8 cellular contexts compared by ENCODE assay signal in the genomic region with DNA sequence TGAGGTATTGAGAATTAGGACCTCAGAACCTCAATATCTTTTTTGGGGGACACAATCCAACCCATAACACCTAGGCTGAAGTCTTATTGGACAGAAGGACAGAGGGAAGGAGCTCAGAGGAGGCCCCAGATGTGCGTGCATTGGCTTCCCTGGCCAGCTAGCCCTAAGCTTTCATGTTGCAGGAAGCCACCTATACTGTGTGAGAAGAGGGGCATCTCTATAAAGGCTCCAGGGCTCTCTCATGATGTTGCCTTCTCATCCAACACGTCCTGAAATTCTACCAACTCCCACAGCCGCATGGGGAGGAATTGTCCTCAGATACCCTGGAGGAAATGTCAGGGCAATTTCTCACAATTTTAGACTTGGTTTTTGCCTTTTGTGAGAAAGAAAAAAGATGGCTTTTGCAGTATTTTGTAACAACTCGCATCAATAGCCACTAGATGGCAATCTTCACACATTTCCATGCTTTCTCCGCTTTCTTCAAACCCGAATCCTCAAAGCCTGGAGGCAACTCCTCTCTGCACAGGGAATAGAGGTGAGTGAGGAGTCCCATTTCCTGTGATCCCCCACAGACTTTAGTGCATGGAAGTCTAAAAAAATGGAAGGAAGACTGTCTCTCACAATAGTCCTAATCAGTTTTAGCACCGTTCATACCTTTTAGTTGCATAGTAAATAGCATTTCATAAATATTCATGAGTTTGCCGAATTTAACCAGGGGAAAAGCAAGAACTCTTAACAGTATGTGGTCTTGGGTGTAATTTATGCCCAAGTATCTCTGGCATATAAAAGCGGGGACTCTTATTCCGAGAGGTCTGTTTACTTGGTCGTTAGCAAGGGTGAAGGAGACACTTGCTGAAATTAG. TPM values are rescaled to one million over a fixed set of nuclear protein-coding genes. Genes with fewer than 3 reads are reported as not detected.
DNase-seq lines count a peak whose midpoint lies in the region; ATAC-seq and TF ChIP-seq lines count a peak whose summit lies in the region.

No MANE protein-coding gene starts in this region.

- WGBS in mesendoderm (ENCODE audit: extremely low coverage, insufficient coverage, low lambda C conversion rate), result no CpG with 5 or more reads among the region's 11 CpGs

- in situ Hi-C loops in Panc1 (cut with HindIII; ENCODE audit: low pct_unique_long_range_greater_than_20kb, low sequenced_read_pairs), result no loop called here

- no peak overlapping the region for H4K5ac ChIP-seq in mesendoderm (ENCODE audit: low read length)

- H3K79me1 ChIP-seq in mesendoderm (ENCODE audit: low read length), result no peaks in the 10 kb centered on the region

- intact Hi-C loops in CD4-positive, alpha-beta T cell (cut with DNase I, micrococcal nuclease), result no loop called here
- intact Hi-C loops in Panc1 (cut with micrococcal nuclease; ENCODE audit: unreplicated experiment), result no loop called here

- H2BK15ac ChIP-seq in mesendoderm (replicated peaks; ENCODE audit: low read depth), result no peak overlapping the region

- H3K9ac ChIP-seq in endocrine pancreas (ENCODE audit: control insufficient read depth, insufficient read depth, low read length) (no peak overlapping the region), mesendoderm (ENCODE audit: low read length) (no peak overlapping the region)

- H3K27ac Mint-ChIP-seq in CD4-positive, alpha-beta T cell, result no peak overlapping the region

- peak overlapping the region; percentile 27 for H3K4me3 Mint-ChIP-seq in CD4-positive, alpha-beta T cell

- H4K8ac ChIP-seq in mesendoderm (ENCODE audit: low read depth, low read length), result no peak overlapping the region

- no peaks in the 10 kb centered on the region for H3K9me3 ChIP-seq in CD4-positive, alpha-beta T cell (ENCODE audit: control insufficient read depth, low read length)
- no peaks in the 10 kb centered on the region for H3K9me3 ChIP-seq in Panc1 (ENCODE audit: control insufficient read depth, insufficient read depth, low read depth, low read length)
- no peaks in the 10 kb centered on the region for H3K9me3 ChIP-seq in endocrine pancreas (ENCODE audit: control insufficient read depth, low read length)

- peak; percentile 41 for ATAC-seq in CD4-positive, alpha-beta T cell (ENCODE audit: poor library complexity)
- ATAC-seq in GM18867 (IDR thresholded peaks at IDR 0.05; ENCODE audit: unreplicated experiment), result peak; percentile 69
- ATAC-seq in Panc1, result peak; percentile 63; the same call in 1 of the 2 replicates
- ATAC-seq in HG02571 (IDR thresholded peaks at IDR 0.05; ENCODE audit: unreplicated experiment), result no peak

- POLR2A ChIA-PET in CD4-positive, alpha-beta T cell (lab: Charles Lee), result interaction anchor here (1.0 kb wide), 1 partner anchor 30 kb away, joined by 4 read pairs; no protein-coding TSS in a partner anchor
- POLR2A ChIA-PET in Panc1 (lab: Charles Lee), result no interaction called here

- H3K23ac ChIP-seq in mesendoderm (ENCODE audit: low read length), result no peak overlapping the region

- H3K36me3 Mint-ChIP-seq in CD4-positive, alpha-beta T cell (ENCODE audit: low read depth), result no peaks in the 10 kb centered on the region

- no peak overlapping the region for H3K4ac ChIP-seq in mesendoderm (ENCODE audit: low read depth, low read length)

- H3K9me3 Mint-ChIP-seq in CD4-positive, alpha-beta T cell, result no peaks in the 10 kb centered on the region

- H3K4me2 ChIP-seq in mesendoderm (ENCODE audit: low read length), result no peak overlapping the region

- H3K4me1 ChIP-seq in Panc1 (ENCODE audit: control insufficient read depth, insufficient read depth, low read length) (no peaks in the 10 kb centered on the region), endocrine pancreas (ENCODE audit: control insufficient read depth, insufficient read depth, low read length) (no peaks in the 10 kb centered on the region), mesendoderm (ENCODE audit: control insufficient read depth, low read depth, low read length) (no peaks in the 10 kb centered on the region)

- peaks cover 4% of the 10 kb centered on the region for H3K27me3 ChIP-seq in CD4-positive, alpha-beta T cell (ENCODE audit: control insufficient read depth, insufficient read depth, low read length)
- H3K27me3 ChIP-seq in Panc1 (ENCODE audit: control insufficient read depth, insufficient read depth, low read length) (no peaks in the 10 kb centered on the region), endocrine pancreas (ENCODE audit: control insufficient read depth, insufficient read depth, low read length) (no peaks in the 10 kb centered on the region), mesendoderm (ENCODE audit: insufficient read depth, low read length, poor library complexity) (no peaks in the 10 kb centered on the region)

- no TSS peak for BruUV-seq in Panc1 (replicated peaks; lab: Mats Ljungman, UMichigan)

- H3K79me2 ChIP-seq in mesendoderm (ENCODE audit: control insufficient read depth, insufficient read depth, low read length), result no peaks in the 10 kb centered on the region

- H2BK120ac ChIP-seq in mesendoderm (ENCODE audit: low read depth, low read length), result no peak overlapping the region

- peaks cover 18% of the 10 kb centered on the region for H3K27me3 Mint-ChIP-seq in CD4-positive, alpha-beta T cell

- no peak overlapping the region for H3K56ac ChIP-seq in mesendoderm (ENCODE audit: low read length)

- no peak overlapping the region for H3K4me3 ChIP-seq in Jurkat, Clone E6-1 (ENCODE audit: low read length)
- H3K4me3 ChIP-seq in Panc1 (ENCODE audit: low read depth in 2 of 2, low read length in 2 of 2), result no peak overlapping the region
- peak overlapping the region; percentile 4 for H3K4me3 ChIP-seq in endocrine pancreas (ENCODE audit: control insufficient read depth, insufficient read depth, low read length)
- no peak overlapping the region for H3K4me3 ChIP-seq in mesendoderm (ENCODE audit: low read length)

- no peak overlapping the region for H2AK5ac ChIP-seq in mesendoderm (ENCODE audit: low read length)

- DNase-seq in CD4-positive, alpha-beta T cell, result no peak
- peak; percentile 28 for DNase-seq in Jurkat, Clone E6-1 (ENCODE audit: low read depth, low spot score)
- DNase-seq in Panc1 (ENCODE audit: low read depth, low spot score) (no peak), mesendoderm (peak; percentile 83), GDM1 (lab: John Stamatoyannopoulos, UW) (no peak)

- H3K18ac ChIP-seq in mesendoderm (ENCODE audit: low read length), result no peak overlapping the region

- peak; percentile 75 for TF ChIP-seq CTCF in CD4-positive, alpha-beta T cell (IDR thresholded peaks at IDR 0.05)
- TF ChIP-seq CTCF in Panc1 (IDR thresholded peaks at IDR 0.05), result peak; percentile 75

- H3K36me3 ChIP-seq in Panc1 (ENCODE audit: control insufficient read depth, insufficient read depth, low read length) (no peaks in the 10 kb centered on the region), endocrine pancreas (ENCODE audit: control insufficient read depth, insufficient read depth, low read length) (no peaks in the 10 kb centered on the region), mesendoderm (ENCODE audit: control insufficient read depth, insufficient read depth, low read length) (no peaks in the 10 kb centered on the region)

- no peak overlapping the region for H3K27ac ChIP-seq in CD4-positive, alpha-beta T cell (ENCODE audit: low read depth, low read length)
- H3K27ac ChIP-seq in Panc1 (ENCODE audit: low read length) (no peak overlapping the region), mesendoderm (ENCODE audit: low read depth, low read length) (no peak overlapping the region)

- CTCF ChIA-PET in CD4-positive, alpha-beta T cell (lab: Charles Lee), result no interaction called here
- CTCF ChIA-PET in Panc1 (lab: Charles Lee), result no interaction called here

- H2BK5ac ChIP-seq in mesendoderm (ENCODE audit: low read length), result no peak overlapping the region

- H3K4me1 Mint-ChIP-seq in CD4-positive, alpha-beta T cell (ENCODE audit: low read depth), result peaks cover 5% of the 10 kb centered on the region

RNA-seq across cellular contexts. Expression of a gene that starts 7.4 kb away (rescaled TPM):
- not detected for total RNA-seq in CD4-positive, alpha-beta T cell
- not detected for polyA plus RNA-seq in Jurkat, Clone E6-1 (2012; ENCODE audit: insufficient read depth, insufficient read length)
- total RNA-seq in Panc1 (2021; ENCODE audit: unreplicated experiment), result not detected
- not detected for polyA plus RNA-seq in Panc1 (2012; ENCODE audit: insufficient read length)
- not detected for polyA plus RNA-seq in mesendoderm (2013, experiment 1 of 2)
- not detected for polyA plus RNA-seq in mesendoderm (2013, experiment 2 of 2)

Comparison
In these comparisons a context has a peak if more than half of its experiments do, and no peak if none do; other contexts are left out.
1. DNase-seq: peak in Jurkat, Clone E6-1 (single experiment) and mesendoderm (single experiment); none in CD4-positive, alpha-beta T cell (0 of 10), Panc1 (single experiment) and GDM1 (single experiment).